In the genomic region with DNA sequence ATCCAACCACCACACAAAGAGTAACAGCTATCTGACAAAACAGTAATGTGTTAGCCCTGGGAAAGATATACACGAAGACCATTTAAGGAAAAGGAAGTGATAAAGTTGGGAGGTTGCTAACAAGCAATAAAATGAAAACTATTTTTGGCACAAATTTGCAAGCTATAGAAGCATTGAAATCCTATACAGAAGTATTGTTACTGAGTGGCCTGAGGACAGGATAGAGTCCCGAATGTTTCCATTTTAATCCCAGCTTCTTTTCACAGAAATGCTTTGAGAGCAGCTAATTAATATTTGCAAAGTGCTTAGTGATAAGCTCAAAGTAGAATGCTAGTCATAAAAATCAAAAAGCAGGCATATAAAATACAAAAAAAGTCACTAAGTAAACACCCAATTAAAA, we compare ENCODE assay signal across 1 cellular context.
TF ChIP-seq lines count a peak whose summit lies in the region.

No MANE protein-coding gene starts in this region.

TF ChIP-seq in K562, 482 proteins besides CTCF, POLR2A, EP300 and RAD21 (continued from another document):
- TF ChIP-seq ZFP36 (IDR thresholded peaks at IDR 0.05; ENCODE audit: low read depth, low read length, partially characterized antibody) (no peak), CBFA2T3 (IDR thresholded peaks at IDR 0.05) (0 out of 2 replicates have a peak, but pooled peaks have one; percentile 16), CHD2 (IDR thresholded peaks at IDR 0.05; ENCODE audit: low read depth, low read length) (no peak), TCF3 (CRISPR knock-in tag; IDR thresholded peaks at IDR 0.05) (peak; percentile 35; the same call in 1 of the 2 replicates), RBM14 (IDR thresholded peaks at IDR 0.05; ENCODE audit: borderline replicate concordance, insufficient read depth, low read depth, low read length) (no peak), XRCC3 (IDR thresholded peaks at IDR 0.05) (no peak)
